Comparison of ENCODE assay signal across 26 cellular contexts in the genomic region with DNA sequence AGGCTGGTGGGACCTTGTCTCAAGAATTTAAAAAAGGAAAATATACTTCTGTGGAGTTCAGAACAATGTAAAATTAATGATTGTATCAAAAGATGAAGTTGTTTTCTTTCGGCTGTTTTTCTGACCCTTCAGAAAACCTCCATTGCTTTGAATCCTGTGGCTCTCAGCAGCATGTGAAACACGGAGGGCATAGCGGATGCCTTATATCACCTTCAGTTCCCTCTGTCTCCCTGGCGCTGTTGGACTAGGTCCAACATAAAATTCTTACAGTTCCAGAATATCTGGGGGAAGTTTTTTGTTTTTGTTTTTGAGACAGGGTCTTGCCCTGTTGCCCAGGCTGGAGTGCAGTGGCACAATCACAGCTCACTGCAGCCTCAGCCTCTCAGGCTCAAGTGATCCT. TPM values are rescaled to one million over a fixed set of nuclear protein-coding genes. Genes with fewer than 3 reads are reported as not detected.
A peak's percentile ranks its signal among the peaks of the same experiment; 100 is the strongest.
DNase-seq lines count a peak whose midpoint lies in the region; ATAC-seq, FAIRE-seq and TF ChIP-seq lines count a peak whose summit lies in the region.
"Had no signal": no experiment of that assay in that cellular context is flagged by ENCODE, and none has a peak within 500 bp of the region (broad histone marks: within the 10 kb centered on the region; RNA-seq: fewer than 3 reads in every experiment).

No MANE protein-coding gene starts in this region.

- intact Hi-C loops in endothelial cell of umbilical vein (cut with micrococcal nuclease), result no loop called here
- intact Hi-C loops in left cardiac atrium (cut with DNase I), result no loop called here

- DNase-seq in endothelial cell of umbilical vein (ENCODE audit: low read depth, low spot score) (peak; percentile 90), mesothelial cell of epicardium (ENCODE audit: low spot score in 2 of 2, unreplicated experiment in 2 of 2) (no peak), progenitor cell of endocrine pancreas (ENCODE audit: low spot score, unreplicated experiment) (no peak), left cardiac atrium (no peak), GDM1 (lab: John Stamatoyannopoulos, UW) (no peak)
- DNase-seq: 8988T; ACHN; BE2C; C1 segment of cervical spinal cord; CD4-positive, alpha-beta memory T cell; CD4-positive, CD25-positive, alpha-beta regulatory T cell; CD8-positive, alpha-beta memory T cell; COR-L47; DMS 273 treated with DMSO at 0.1 percent for 48 hours; DMS153; DMS53; DMS79; DND-41; EL; GF-D8 had no signal

- BruUV-seq in endothelial cell of umbilical vein (replicated peaks; lab: Mats Ljungman, UMichigan), result no TSS peak

- H2AFZ ChIP-seq in endothelial cell of umbilical vein (ENCODE audit: low read depth, low read length), result no peak overlapping the region

- no peak overlapping the region for H3K4me2 ChIP-seq in endothelial cell of umbilical vein (ENCODE audit: insufficient read depth, low read length)
- H3K4me2 ChIP-seq: BLaER1 had no signal

- H3K4me3 ChIP-seq in endothelial cell of umbilical vein (replicated peaks in 1 of 3; ENCODE audit: insufficient read depth in 1 of 3, low read depth in 1 of 3, low read length in 3 of 3), result no peak overlapping the region
- H3K4me3 ChIP-seq: BLaER1 had no signal

- no peak overlapping the region for H3K9ac ChIP-seq in endothelial cell of umbilical vein (replicated peaks; ENCODE audit: extremely low read depth, insufficient read depth, low read length)
- H3K9ac ChIP-seq: BLaER1 had no signal

- no peaks in the 10 kb centered on the region for H3K9me3 ChIP-seq in endothelial cell of umbilical vein (replicated peaks; ENCODE audit: control insufficient read depth, insufficient read depth, low read length)
- H3K9me3 ChIP-seq: BE2C, BLaER1 had no signal

- H3K4me1 ChIP-seq in endothelial cell of umbilical vein (ENCODE audit: control insufficient read depth, extremely low read depth, insufficient read depth, low read length), result peaks cover 7% of the 10 kb centered on the region
- H3K4me1 ChIP-seq: BE2C, BLaER1 had no signal

- H3K9me3 Mint-ChIP-seq in mesothelial cell of epicardium (no peaks in the 10 kb centered on the region), progenitor cell of endocrine pancreas (ENCODE audit: low read depth) (no peaks in the 10 kb centered on the region)
- H3K9me3 Mint-ChIP-seq: CD14-positive monocyte; CD4-positive, alpha-beta memory T cell; CD4-positive, CD25-positive, alpha-beta regulatory T cell; CD8-positive, alpha-beta memory T cell had no signal

- H3K27ac ChIP-seq in endothelial cell of umbilical vein (ENCODE audit: insufficient read depth, low read depth, low read length), result no peak overlapping the region
- H3K27ac ChIP-seq: BLaER1 had no signal

- H3K4me1 Mint-ChIP-seq in mesothelial cell of epicardium (peaks cover 8% of the 10 kb centered on the region), progenitor cell of endocrine pancreas (ENCODE audit: low read depth) (peaks cover 13% of the 10 kb centered on the region)
- H3K4me1 Mint-ChIP-seq: CD14-positive monocyte; CD4-positive, alpha-beta memory T cell; CD4-positive, CD25-positive, alpha-beta regulatory T cell; CD8-positive, alpha-beta memory T cell had no signal

- H3K9me1 ChIP-seq in endothelial cell of umbilical vein (replicated peaks; ENCODE audit: control insufficient read depth, extremely low read depth, insufficient read depth, low read length), result no peaks in the 10 kb centered on the region

- no peak for FAIRE-seq in endothelial cell of umbilical vein (lab: Jason Lieb, UNC)
- FAIRE-seq: A204.1, GM12891 had no signal

- H4K20me1 ChIP-seq in endothelial cell of umbilical vein (replicated peaks; ENCODE audit: control insufficient read depth, extremely low read depth, insufficient read depth, low read length), result no peaks in the 10 kb centered on the region
- H4K20me1 ChIP-seq: BLaER1 had no signal

- CTCF ChIA-PET in endothelial cell of umbilical vein (lab: Charles Lee), result no interaction called here

- no peaks in the 10 kb centered on the region for H3K36me3 ChIP-seq in endothelial cell of umbilical vein (ENCODE audit: control insufficient read depth in 2 of 2, extremely low read depth in 1 of 2, insufficient read depth in 2 of 2, low read length in 2 of 2)
- H3K36me3 ChIP-seq: BE2C, BLaER1 had no signal

- no peaks in the 10 kb centered on the region for H3K27me3 ChIP-seq in endothelial cell of umbilical vein (ENCODE audit: control insufficient read depth in 2 of 2, insufficient read depth in 2 of 2, low read length in 2 of 2)
- H3K27me3 ChIP-seq: BE2C had no signal

- TF ChIP-seq POLR2A in endothelial cell of umbilical vein (IDR thresholded peaks at IDR 0.05; ENCODE audit: low read depth, low read length), result no peak

- no peaks in the 10 kb centered on the region for H3K27me3 Mint-ChIP-seq in mesothelial cell of epicardium (ENCODE audit: low read depth)
- H3K27me3 Mint-ChIP-seq in progenitor cell of endocrine pancreas, result no peaks in the 10 kb centered on the region

- ATAC-seq in GM21619 (IDR thresholded peaks at IDR 0.05; ENCODE audit: unreplicated experiment) (no peak), GM18858 (IDR thresholded peaks at IDR 0.05; ENCODE audit: unreplicated experiment) (no peak), left cardiac atrium (no peak)

- TF ChIP-seq CTCF in endothelial cell of umbilical vein (IDR thresholded peaks at IDR 0.05; ENCODE audit: extremely low read depth in 1 of 2, insufficient read depth in 1 of 2, low read depth in 1 of 2, low read length in 2 of 2) (no peak), mesothelial cell of epicardium (IDR thresholded peaks at IDR 0.05; ENCODE audit: unreplicated experiment) (no peak), progenitor cell of endocrine pancreas (IDR thresholded peaks at IDR 0.05; ENCODE audit: unreplicated experiment) (no peak)

- dilution Hi-C loops in endothelial cell of umbilical vein (cut with MboI; ENCODE audit: extremely low pct_ligation_motif_present, low sequenced_read_pairs), result no loop called here

- H3K79me2 ChIP-seq in endothelial cell of umbilical vein (ENCODE audit: control insufficient read depth, insufficient read depth, low read length), result peaks cover 8% of the 10 kb centered on the region

- H3K4me3 Mint-ChIP-seq in mesothelial cell of epicardium (no peak overlapping the region), progenitor cell of endocrine pancreas (ENCODE audit: low read depth) (no peak overlapping the region)
- H3K4me3 Mint-ChIP-seq: CD14-positive monocyte; CD4-positive, alpha-beta memory T cell; CD4-positive, CD25-positive, alpha-beta regulatory T cell; CD8-positive, alpha-beta memory T cell had no signal

- POLR2A ChIA-PET in endothelial cell of umbilical vein (lab: Charles Lee), result no interaction called here

- H3K27ac Mint-ChIP-seq in mesothelial cell of epicardium (peak overlapping the region; percentile 34), progenitor cell of endocrine pancreas (peak overlapping the region; percentile 37)
- H3K27ac Mint-ChIP-seq: CD14-positive monocyte; CD4-positive, alpha-beta memory T cell; CD4-positive, CD25-positive, alpha-beta regulatory T cell; CD8-positive, alpha-beta memory T cell had no signal

- H3K36me3 Mint-ChIP-seq in mesothelial cell of epicardium (peaks cover 2% of the 10 kb centered on the region), progenitor cell of endocrine pancreas (ENCODE audit: insufficient read depth) (peaks cover 2% of the 10 kb centered on the region)
- H3K36me3 Mint-ChIP-seq: CD14-positive monocyte; CD4-positive, alpha-beta memory T cell; CD4-positive, CD25-positive, alpha-beta regulatory T cell; CD8-positive, alpha-beta memory T cell had no signal

TF ChIP-seq in endothelial cell of umbilical vein, 7 proteins besides CTCF, POLR2A, EP300 and RAD21:
- TF ChIP-seq GATA2 (IDR thresholded peaks at IDR 0.05; ENCODE audit: insufficient read depth, insufficient read length, low read depth, low read length) (no peak), EZH2 (IDR thresholded peaks at IDR 0.05; ENCODE audit: borderline replicate concordance, low read depth, low read length, severe bottlenecking) (no peak)

RNA-seq across cellular contexts. Expression of a gene that starts 7.4 kb away (rescaled TPM):
- total RNA-seq in endothelial cell of umbilical vein (9.1 and 9.6 TPM in 2 replicates), mesothelial cell of epicardium (14.8 to 16.2 TPM (median 14.9 TPM) in 3 replicates), progenitor cell of endocrine pancreas (8.9 and 10.8 TPM in 2 replicates), left cardiac atrium (1 to 10 TPM; 3.0 to 4.7 TPM)
- 2.9 and 3.1 TPM in 2 replicates for polyA plus RNA-seq in endothelial cell of umbilical vein
- polyA plus RNA-seq in endothelial cell of umbilical vein (2011; cell fraction: cytosol; rRNA removed), result 3.6 and 3.9 TPM in 2 replicates
- 5.5 and 7.6 TPM in 2 replicates for polyA plus RNA-seq in endothelial cell of umbilical vein (2011; cell fraction: nucleus; rRNA removed)
- polyA plus RNA-seq in endothelial cell of umbilical vein (2012), result 5.3 and 5.5 TPM in 2 replicates
- 8.7 and 10.6 TPM in 2 replicates for polyA minus RNA-seq in endothelial cell of umbilical vein
- 8.8 TPM for polyA minus RNA-seq in endothelial cell of umbilical vein (2011; cell fraction: cytosol; rRNA and poly(A)+ RNA removed)
- 7.8 and 8.6 TPM in 2 replicates for polyA minus RNA-seq in endothelial cell of umbilical vein (2011; cell fraction: nucleus; rRNA and poly(A)+ RNA removed)
- total RNA-seq: CD4-positive, alpha-beta memory T cell had no signal
- polyA plus RNA-seq: CD14-positive monocyte; CD4-positive, alpha-beta memory T cell; CD4-positive, CD25-positive, alpha-beta regulatory T cell; CD8-positive, alpha-beta memory T cell had no signal
